In the genomic region with DNA sequence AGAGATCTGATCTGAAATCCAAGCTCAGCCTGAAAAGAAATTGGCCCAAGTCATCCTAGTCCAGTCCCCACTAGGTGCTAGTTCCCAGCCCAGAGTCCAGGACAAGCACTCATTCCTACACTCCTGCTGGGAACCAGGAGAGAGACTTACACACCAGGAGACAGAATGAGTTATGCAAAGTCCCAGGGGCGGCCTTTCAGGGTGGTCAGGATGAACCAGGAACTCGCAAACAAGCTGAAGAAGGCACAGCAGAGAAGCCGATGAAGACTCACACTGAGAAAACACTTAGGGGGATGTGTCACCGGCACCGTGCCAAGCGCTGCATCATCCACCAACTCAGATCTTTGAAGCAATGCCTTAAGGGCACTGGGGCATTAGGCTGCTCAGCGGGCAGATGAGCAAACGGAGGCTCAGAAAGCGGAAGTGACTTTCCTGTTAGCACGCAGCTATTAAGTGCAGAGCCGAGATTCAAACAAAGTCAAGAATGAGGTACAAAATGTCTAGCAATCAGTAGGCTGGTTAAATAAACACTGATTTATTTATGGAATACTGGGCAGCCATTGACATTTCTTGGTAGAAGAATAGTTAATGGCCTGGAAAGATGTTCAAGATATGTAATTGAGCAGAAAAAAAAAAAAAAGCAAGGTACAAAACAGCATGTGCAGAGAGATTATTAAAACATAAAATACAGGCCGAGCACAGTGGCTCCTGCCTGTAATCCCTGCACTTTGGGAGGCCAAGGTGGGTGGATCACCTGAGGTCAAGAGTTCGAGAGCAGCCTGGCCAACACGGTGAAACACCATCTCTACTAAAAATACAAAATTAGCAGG, we compare ENCODE assay signal across 8 cellular contexts.
DNase-seq lines count a peak whose midpoint lies in the region; ATAC-seq and TF ChIP-seq lines count a peak whose summit lies in the region.

No MANE protein-coding gene starts in this region.

- no peaks in the 10 kb centered on the region for H3K27me3 ChIP-seq in psoas muscle (ENCODE audit: insufficient read depth in 3 of 3, low read length in 2 of 3)

- H3K4me3 ChIP-seq in fibroblast of mammary gland (ENCODE audit: control insufficient read depth, low read depth, low read length) = peak overlapping the region; percentile 24
- no peak overlapping the region for H3K4me3 ChIP-seq in psoas muscle
- H3K4me3 ChIP-seq in urinary bladder (ENCODE audit: low read depth, low read length) = no peak overlapping the region

- 43 to 51% (median 44%) methylated on average over 14 of the region's 14 CpGs for WGBS in psoas muscle, 3 donors
- 30% methylated on average over 14 of the region's 14 CpGs for WGBS in urinary bladder

- ATAC-seq in GM18511 (IDR thresholded peaks at IDR 0.05; ENCODE audit: unreplicated experiment) = peak; percentile 88
- peak; percentile 79 for ATAC-seq in HG02884 (IDR thresholded peaks at IDR 0.05; ENCODE audit: unreplicated experiment)
- ATAC-seq in psoas muscle = peak; percentile 23 to 62 (median 55)

- no peaks in the 10 kb centered on the region for H3K9me3 ChIP-seq in psoas muscle

- H3K27ac ChIP-seq in psoas muscle = peak overlapping the region; percentile 55
- peak overlapping the region; percentile 61 for H3K27ac ChIP-seq in urinary bladder (ENCODE audit: low read depth)

- no peak for TF ChIP-seq CTCF in fibroblast of mammary gland (conservative IDR thresholded peaks at IDR 0.05; ENCODE audit: control insufficient read depth, insufficient read depth, low read depth, low read length)
- no peak for TF ChIP-seq CTCF in psoas muscle (IDR thresholded peaks at IDR 0.05)

- no peaks in the 10 kb centered on the region for H3K36me3 ChIP-seq in psoas muscle (ENCODE audit: insufficient read depth in 1 of 2, low read depth in 1 of 2)
- H3K36me3 ChIP-seq in urinary bladder (ENCODE audit: insufficient read depth) = no peaks in the 10 kb centered on the region

- H3K4me1 ChIP-seq in psoas muscle (peaks cover 11% of the 10 kb centered on the region), urinary bladder (ENCODE audit: insufficient read depth) (no peaks in the 10 kb centered on the region)

- intact Hi-C loops in psoas muscle (cut with DNase I) = no loop called here

- DNase-seq in NCI-H748 (lab: John Stamatoyannopoulos, UW; ENCODE audit: unreplicated experiment) = peak; percentile 87
- DNase-seq in activated CD8-positive, alpha-beta memory T cell treated with anti-CD3 and anti-CD28 coated beads, Interleukin-2, amount 50 U/mL, for 4 hours = peak; percentile 84
- peak; percentile 99 for DNase-seq in fibroblast of mammary gland (ENCODE audit: low read depth)
- DNase-seq in psoas muscle = peak; percentile 72 to 82
- DNase-seq in NCI-H2107 (lab: John Stamatoyannopoulos, UW) = no peak
